23 cellular contexts compared by ENCODE assay signal in the genomic region with DNA sequence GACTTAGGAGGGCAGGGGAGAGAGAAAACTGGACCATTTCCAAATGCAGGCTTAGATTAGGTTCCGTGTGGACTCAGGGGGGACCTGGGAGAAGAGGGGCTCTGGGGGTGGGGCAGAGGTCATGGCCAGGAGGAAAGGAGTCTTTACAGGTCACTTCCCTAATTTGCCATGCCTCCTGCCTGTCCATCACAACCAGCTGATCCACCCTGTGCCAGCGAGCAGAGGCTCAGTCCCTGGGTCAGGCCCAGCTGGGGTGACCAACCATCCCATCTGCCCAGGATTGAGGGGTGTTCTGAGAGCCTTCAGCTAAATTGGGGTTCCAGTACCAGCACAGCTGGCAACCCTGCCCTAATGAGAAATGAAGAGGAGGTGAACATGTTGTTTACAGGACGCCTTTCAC.
"Had no signal": no experiment of that assay in that cellular context is flagged by ENCODE, and none has a peak within 500 bp of the region (broad histone marks: within the 10 kb centered on the region; RNA-seq: fewer than 3 reads in every experiment).

No MANE protein-coding gene starts in this region.

- H3K27me3 ChIP-seq: heart right ventricle, right atrium auricular region, stomach, thyroid gland, upper lobe of left lung, vagina had no signal

- H3K9me3 Mint-ChIP-seq: activated naive CD8-positive, alpha-beta T cell treated with anti-CD3 and anti-CD28 coated beads, Interleukin-2, amount 50 U/mL, for 24 hours; T-cell had no signal

- H3K4me1 Mint-ChIP-seq: neural crest cell; stimulated activated naive B cell treated with anti-CD40 and anti-IgM and Interleukin-4, amounts not matched to agents 10 μg/mL and 1 μg/mL and 100 μg/mL, for 72 hours had no signal

- H3K27me3 Mint-ChIP-seq: activated naive CD8-positive, alpha-beta T cell treated with anti-CD3 and anti-CD28 coated beads, Interleukin-2, amount 50 U/mL, for 24 hours; naive thymus-derived CD8-positive, alpha-beta T cell; T-cell had no signal

- H3K36me3 Mint-ChIP-seq: naive thymus-derived CD8-positive, alpha-beta T cell; stimulated activated naive B cell treated with anti-CD40 and anti-IgM and Interleukin-4, amounts not matched to agents 10 μg/mL and 1 μg/mL and 100 μg/mL, for 72 hours; T-cell had no signal

- H3K4me3 ChIP-seq: heart right ventricle, right atrium auricular region, smooth muscle cell, stomach, thyroid gland, upper lobe of left lung, vagina had no signal

- DNase-seq: activated CD4-positive, alpha-beta T cell treated with anti-CD3 and anti-CD28 coated beads, Interleukin-2, amount 50 U/mL, for 1 hour; activated CD8-positive, alpha-beta memory T cell treated with anti-CD3 and anti-CD28 coated beads, Interleukin-2, amount 50 U/mL, for 4 hours; activated T-cell treated with anti-CD3 and anti-CD28 coated beads, Interleukin-2, amount 50 U/mL, for 1 hour; amygdala; caudate nucleus; cortex of kidney; effector memory CD8-positive, alpha-beta T cell; foreskin melanocyte; heart right ventricle; midbrain; naive thymus-derived CD8-positive, alpha-beta T cell; occipital lobe; stimulated activated naive B cell treated with anti-CD40 and anti-IgM and Interleukin-4, amounts not matched to agents 10 μg/mL and 1 μg/mL and 100 μg/mL, for 72 hours; stomach; T-cell; thyroid gland; upper lobe of left lung had no signal

- H3K36me3 ChIP-seq: heart right ventricle, right atrium auricular region, stomach, thyroid gland, upper lobe of left lung, vagina had no signal

- H3K9me3 ChIP-seq: heart right ventricle, right atrium auricular region, stomach, thyroid gland, upper lobe of left lung, vagina had no signal

- H3K27ac Mint-ChIP-seq: activated T-helper 2 cell treated with anti-CD3 and anti-CD28 coated beads, Interferon-gamma antibody, Interleukin-2, Interleukin-4, amounts not matched to agents 10 μg/mL and 5 μg/mL and 100 μg/mL, durations not matched to agents 14 hours and 24 hours and 36 hours; effector memory CD8-positive, alpha-beta T cell; stimulated activated naive B cell treated with anti-CD40 and anti-IgM and Interleukin-4, amounts not matched to agents 10 μg/mL and 1 μg/mL and 100 μg/mL, for 72 hours; T-cell had no signal

- ATAC-seq: effector memory CD8-positive, alpha-beta T cell; heart right ventricle; naive thymus-derived CD8-positive, alpha-beta T cell; stimulated activated naive B cell treated with anti-CD40 and anti-IgM and Interleukin-4, amounts not matched to agents 10 μg/mL and 1 μg/mL and 100 μg/mL, for 72 hours; T-cell had no signal

- H3K4me3 Mint-ChIP-seq: activated naive CD8-positive, alpha-beta T cell treated with anti-CD3 and anti-CD28 coated beads, Interleukin-2, amount 50 U/mL, for 24 hours; effector memory CD8-positive, alpha-beta T cell; naive thymus-derived CD8-positive, alpha-beta T cell; neural crest cell; stimulated activated naive B cell treated with anti-CD40 and anti-IgM and Interleukin-4, amounts not matched to agents 10 μg/mL and 1 μg/mL and 100 μg/mL, for 72 hours; T-cell had no signal

- H3K4me1 ChIP-seq: right atrium auricular region, upper lobe of left lung had no signal

- H3K27ac ChIP-seq: heart right ventricle, right atrium auricular region, stomach, thyroid gland, upper lobe of left lung, vagina had no signal
